ENCODE assay signal across 9 cellular contexts in genomic region chr7:75358671-75359541, GRCh38. TPM values are rescaled to one million over a fixed set of nuclear protein-coding genes. Genes with fewer than 3 reads are reported as not detected.
DNase-seq lines count a peak whose midpoint lies in the region; ATAC-seq and TF ChIP-seq lines count a peak whose summit lies in the region.
"Not testable (repeated sequence)": the region's sequence is repeated elsewhere in the genome, so short reads cannot be mapped to it uniquely, and the experiment has no call there.
"Had no signal": no experiment of that assay in that cellular context is flagged by ENCODE, and none has a peak within 500 bp of the region (broad histone marks: within the 10 kb centered on the region; RNA-seq: fewer than 3 reads in every experiment).

No MANE protein-coding gene starts in this region.

- 0% methylated on average over 2 of the region's 70 CpGs for WGBS in mesenchymal stem cell

- peak overlapping the region in 6 of 7 donors; percentile 79 to 96 (median 88) for H3K27ac Mint-ChIP-seq in CD14-positive monocyte
- H3K27ac Mint-ChIP-seq in endothelial cell (ENCODE audit: unreplicated experiment): peak overlapping the region; percentile 93

- not testable (repeated sequence) for TF ChIP-seq CTCF in CD14-positive monocyte (IDR thresholded peaks at IDR 0.05); endothelial cell (IDR thresholded peaks at IDR 0.05; ENCODE audit: unreplicated experiment)

- not testable (repeated sequence) for H3K9me3 Mint-ChIP-seq in CD14-positive monocyte; endothelial cell (ENCODE audit: unreplicated experiment)

- H4K8ac ChIP-seq in mesenchymal stem cell (ENCODE audit: low read length): not testable (repeated sequence)

- not testable (repeated sequence) for H3K36me3 ChIP-seq in mesenchymal stem cell (ENCODE audit: control insufficient read depth in 1 of 2, insufficient read depth in 2 of 2, low read depth in 1 of 2, low read length in 2 of 2)

- not testable (repeated sequence) for H3K14ac ChIP-seq in mesenchymal stem cell (ENCODE audit: low read length in 2 of 2)

- H2AK5ac ChIP-seq in mesenchymal stem cell (ENCODE audit: low read length, severe bottlenecking): not testable (repeated sequence)

- not testable (repeated sequence) for H3K27me3 Mint-ChIP-seq in CD14-positive monocyte (ENCODE audit: low read depth in 3 of 3); endothelial cell (ENCODE audit: unreplicated experiment)

- not testable (repeated sequence) for H3K27ac ChIP-seq in mesenchymal stem cell (ENCODE audit: low read length, poor library complexity, severe bottlenecking)

- H3K4me3 Mint-ChIP-seq in CD14-positive monocyte: peak overlapping the region; percentile 43 to 83
- peak overlapping the region; percentile 92 for H3K4me3 Mint-ChIP-seq in endothelial cell (ENCODE audit: unreplicated experiment)

- H2BK12ac ChIP-seq in mesenchymal stem cell (ENCODE audit: low read length in 2 of 2): not testable (repeated sequence)

- H3K4me1 Mint-ChIP-seq in CD14-positive monocyte; endothelial cell (ENCODE audit: unreplicated experiment): not testable (repeated sequence)

- H3K36me3 Mint-ChIP-seq in CD14-positive monocyte; endothelial cell (ENCODE audit: low read depth, unreplicated experiment): not testable (repeated sequence)

- peak; percentile 67 for ATAC-seq in GM21360 (IDR thresholded peaks at IDR 0.05; ENCODE audit: unreplicated experiment)
- peak; percentile 73 for ATAC-seq in HG03159 (IDR thresholded peaks at IDR 0.05; ENCODE audit: unreplicated experiment)

- peak overlapping the region in 1 of 2 experiments; percentile 34 for H3K18ac ChIP-seq in mesenchymal stem cell (ENCODE audit: low read depth in 1 of 2, low read length in 2 of 2)

- H3K79me1 ChIP-seq in mesenchymal stem cell (replicated peaks; ENCODE audit: low read length, poor library complexity, severe bottlenecking): not testable (repeated sequence)

- not testable (repeated sequence) for H3K23ac ChIP-seq in mesenchymal stem cell (ENCODE audit: low read length in 2 of 2)

- H2BK5ac ChIP-seq in mesenchymal stem cell (ENCODE audit: low read depth, low read length, poor library complexity, severe bottlenecking): not testable (repeated sequence)

- DNase-seq in CD14-positive monocyte (ENCODE audit: low spot score): not testable (repeated sequence)
- DNase-seq in T-helper 1 cell (peak in 4 of 5 donors; percentile 9 to 75 (median 17)), endothelial cell (ENCODE audit: low spot score) (peak; percentile 33), mesenchymal stem cell (peak; percentile 60)
- peak; percentile 2 for DNase-seq in activated effector memory CD4-positive, alpha-beta T cell treated with Interleukin-2 at 50 U/mL for 16 hours
- peak; percentile 3 to 17 for DNase-seq in stimulated activated CD4-positive, alpha-beta T cell treated with anti-CD3 and anti-CD28 coated beads, Interleukin-2, amount 100 ng/mL, for 48 hours

- H3K4me2 ChIP-seq in mesenchymal stem cell (ENCODE audit: low read length, poor library complexity, severe bottlenecking): not testable (repeated sequence)

- H4K91ac ChIP-seq in mesenchymal stem cell (ENCODE audit: low read length): not testable (repeated sequence)

- H2BK15ac ChIP-seq in mesenchymal stem cell (ENCODE audit: low read depth, poor library complexity, severe bottlenecking): not testable (repeated sequence)

- not testable (repeated sequence) for H2BK120ac ChIP-seq in mesenchymal stem cell (ENCODE audit: low read depth, low read length)

- intact Hi-C loops in CD14-positive monocyte (cut with micrococcal nuclease): not testable (repeated sequence)

- not testable (repeated sequence) for H3K4me1 ChIP-seq in mesenchymal stem cell (ENCODE audit: control insufficient read depth, insufficient read depth, low read depth, low read length)

- not testable (repeated sequence) for H2AFZ ChIP-seq in mesenchymal stem cell (ENCODE audit: low read depth, low read length)

- H3K9ac ChIP-seq in mesenchymal stem cell (ENCODE audit: low read length): not testable (repeated sequence)

- H3K27me3 ChIP-seq in mesenchymal stem cell (ENCODE audit: control insufficient read depth in 1 of 2, insufficient read depth in 1 of 2, low read length in 2 of 2): not testable (repeated sequence)

- H3K4ac ChIP-seq in mesenchymal stem cell (ENCODE audit: low read depth in 1 of 2, low read length in 2 of 2): not testable (repeated sequence)

- H3K4me3 ChIP-seq in mesenchymal stem cell (ENCODE audit: insufficient read depth in 1 of 2, low read depth in 1 of 2, low read length in 2 of 2): peak overlapping the region in 1 of 2 experiments; percentile 60

- H3K9me3 ChIP-seq in mesenchymal stem cell (ENCODE audit: control insufficient read depth, low read length): not testable (repeated sequence)

RNA-seq across cellular contexts. Expression of gene TRIM73, which starts 36.5 kb away (rescaled TPM):
- polyA plus RNA-seq in CD14-positive monocyte: under 1 TPM in 1 of 2 donors, not detected in 1; 0.51 TPM
- 7.4 TPM for total RNA-seq in endothelial cell (ENCODE audit: unreplicated experiment)
- polyA plus RNA-seq in mesenchymal stem cell (2013, experiment 1 of 2): 1.5 TPM
- polyA plus RNA-seq in mesenchymal stem cell (2013, experiment 2 of 2): 1.9 TPM
- total RNA-seq: HT1080 had no signal
